8 cellular contexts compared by ENCODE assay signal in genomic region chr16:1614226-1615102, GRCh38. TPM values are rescaled to one million over a fixed set of nuclear protein-coding genes. Genes with fewer than 3 reads are reported as not detected.
DNase-seq lines count a peak whose midpoint lies in the region; ATAC-seq and TF ChIP-seq lines count a peak whose summit lies in the region.

No MANE protein-coding gene starts in this region.

- peaks cover 19% of the 10 kb centered on the region for H3K36me3 ChIP-seq in right atrium auricular region

- no peaks in the 10 kb centered on the region for H3K9me3 Mint-ChIP-seq in Calu3 (ENCODE audit: low read depth, unreplicated experiment)
- no peaks in the 10 kb centered on the region for H3K9me3 Mint-ChIP-seq in activated naive CD4-positive, alpha-beta T cell treated with anti-CD3 and anti-CD28 coated beads, Interleukin-2, amount 50 U/mL, for 24 hours

- H3K4me3 ChIP-seq in right atrium auricular region (peak overlapping the region; percentile 59 to 96), skeletal muscle cell (ENCODE audit: low read depth, low read length) (peak overlapping the region; percentile 78)

- intact Hi-C loops in Calu3 (cut with micrococcal nuclease; ENCODE audit: unreplicated experiment): loop anchor here (5.0 kb wide), 1 partner anchor 73 kb away; no protein-coding TSS in a partner anchor

- H3K4me3 Mint-ChIP-seq in Calu3 (ENCODE audit: low read depth, unreplicated experiment): peak overlapping the region; percentile 93
- peak overlapping the region; percentile 77 for H3K4me3 Mint-ChIP-seq in activated naive CD4-positive, alpha-beta T cell treated with anti-CD3 and anti-CD28 coated beads, Interleukin-2, amount 50 U/mL, for 24 hours

- H3K36me3 Mint-ChIP-seq in Calu3 (ENCODE audit: insufficient read depth, unreplicated experiment): peaks cover 77% of the 10 kb centered on the region
- peaks cover 9% of the 10 kb centered on the region for H3K36me3 Mint-ChIP-seq in activated naive CD4-positive, alpha-beta T cell treated with anti-CD3 and anti-CD28 coated beads, Interleukin-2, amount 50 U/mL, for 24 hours

- peaks cover 28% of the 10 kb centered on the region for H3K4me1 Mint-ChIP-seq in Calu3 (ENCODE audit: low read depth, unreplicated experiment)
- H3K4me1 Mint-ChIP-seq in activated naive CD4-positive, alpha-beta T cell treated with anti-CD3 and anti-CD28 coated beads, Interleukin-2, amount 50 U/mL, for 24 hours: peaks cover 37% of the 10 kb centered on the region

- no peaks in the 10 kb centered on the region for H3K27me3 ChIP-seq in right atrium auricular region

- H3K27me3 Mint-ChIP-seq in Calu3 (ENCODE audit: unreplicated experiment): no peaks in the 10 kb centered on the region
- H3K27me3 Mint-ChIP-seq in activated naive CD4-positive, alpha-beta T cell treated with anti-CD3 and anti-CD28 coated beads, Interleukin-2, amount 50 U/mL, for 24 hours: no peaks in the 10 kb centered on the region

- no peak for TF ChIP-seq CTCF in Calu3 (IDR thresholded peaks at IDR 0.05; ENCODE audit: unreplicated experiment)
- no peak for TF ChIP-seq CTCF in right atrium auricular region (IDR thresholded peaks at IDR 0.05)

- CTCF ChIA-PET in Calu3 (lab: Charles Lee): no interaction called here

- ATAC-seq in GM19324 (IDR thresholded peaks at IDR 0.05; ENCODE audit: low FRiP score, unreplicated experiment): no peak

- in situ Hi-C loops in KBM-7 (cut with MboI; ENCODE audit: low pct_unique_long_range_greater_than_20kb, low sequenced_read_pairs): no loop called here

- peak overlapping the region; percentile 77 to 82 for H3K27ac ChIP-seq in right atrium auricular region

- no TSS peak for BruUV-seq in Calu3 (replicated peaks; lab: Mats Ljungman, UMichigan)

- peak overlapping the region; percentile 18 for H3K27ac Mint-ChIP-seq in Calu3 (ENCODE audit: unreplicated experiment)
- no peak overlapping the region for H3K27ac Mint-ChIP-seq in activated naive CD4-positive, alpha-beta T cell treated with anti-CD3 and anti-CD28 coated beads, Interleukin-2, amount 50 U/mL, for 24 hours

- DNase-seq in Calu3 (peak; percentile 46), KBM-7 (peak; percentile 26), right atrium auricular region (ENCODE audit: low spot score) (no peak), skeletal muscle cell (ENCODE audit: low read depth) (no peak), NCI-H2029 treated with DMSO at 0.1 percent for 48 hours (lab: John Stamatoyannopoulos, UW) (no peak)
- DNase-seq in NK-92 treated with Interleukin-12 subunit alpha and Interleukin-12 subunit beta, amount 100 ng/mL, for 24 hours (lab: John Stamatoyannopoulos, UW): no peak

- no peaks in the 10 kb centered on the region for H3K9me3 ChIP-seq in right atrium auricular region

- H3K4me1 ChIP-seq in right atrium auricular region: peaks cover 0 to 48% of the 10 kb centered on the region in 2 donors

RNA-seq across cellular contexts. Expression of gene CRAMP1, which starts 2.3 kb away (rescaled TPM):
- total RNA-seq in Calu3 (2022) (29.7 and 33.1 TPM in 2 replicates), right atrium auricular region (1 to 10 TPM; 7.7 to 9.7 TPM)

RNA-seq across cellular contexts. Expression of gene IFT140, which starts 2.6 kb away (rescaled TPM):
- total RNA-seq in Calu3 (2022): 29.2 and 29.8 TPM in 2 replicates
- 10 to 100 TPM in 1 of 2 donors, 1 to 10 TPM in 1; 6.4 to 13.0 TPM for total RNA-seq in right atrium auricular region

Comparison
In these comparisons a context has a peak if more than half of its experiments do, and no peak if none do; other contexts are left out.
1. DNase-seq: peak in Calu3 (single experiment) and KBM-7 (single experiment); none in right atrium auricular region (single experiment), skeletal muscle cell (single experiment), NCI-H2029 treated with DMSO at 0.1 percent for 48 hours (single experiment) and NK-92 treated with Interleukin-12 subunit alpha and Interleukin-12 subunit beta, amount 100 ng/mL, for 24 hours (single experiment).